In genomic region chr21:35705888-35706287, GRCh38 we compare ENCODE assay signal across 25 cellular contexts.
"Had no signal": no experiment of that assay in that cellular context is flagged by ENCODE, and none has a peak within 500 bp of the region (broad histone marks: within the 10 kb centered on the region; RNA-seq: fewer than 3 reads in every experiment).

No MANE protein-coding gene starts in this region.

- H3K9me3 ChIP-seq: left ventricle myocardium inferior, neutrophil, right atrium auricular region, stomach, testis, thyroid gland, transverse colon, upper lobe of left lung, vagina had no signal

- ATAC-seq: natural killer cell; sciatic nerve; stimulated activated naive B cell treated with anti-CD40 and anti-IgM and Interleukin-4, amounts not matched to agents 10 μg/mL and 1 μg/mL and 100 μg/mL, for 72 hours; stimulated activated naive CD8-positive, alpha-beta T cell treated with anti-CD3 and anti-CD28 coated beads, Interleukin-15, Interleukin-2, amounts not matched to agents 100 U/mL and 50 U/mL, for 24 hours had no signal

- H3K4me1 ChIP-seq: left ventricle myocardium inferior, neural progenitor cell, right atrium auricular region, stomach, testis, thyroid gland, transverse colon, upper lobe of left lung, vagina had no signal

- DNase-seq: islet precursor cell; left ventricle myocardium inferior; mesendoderm; naive B cell; natural killer cell; nephron progenitor cell; occipital lobe; stimulated activated CD4-positive, alpha-beta T cell treated with anti-CD3 and anti-CD28 coated beads, Interleukin-12 subunit alpha, Interleukin-12 subunit beta, amount 100 ng/mL, for 4 hours; stimulated activated CD4-positive, alpha-beta T cell treated with anti-CD3 and anti-CD28 coated beads, Interleukin-15, amount 100 ng/mL, for 24 hours; stimulated activated CD4-positive, alpha-beta T cell treated with anti-CD3 and anti-CD28 coated beads, Interleukin-2, amount 100 ng/mL, for 24 hours; stimulated activated CD4-positive, alpha-beta T cell treated with anti-CD3 and anti-CD28 coated beads, Interleukin-4, amount 100 ng/mL, for 1 hour; stimulated activated naive B cell treated with anti-CD40 and anti-IgM and Interleukin-4, amounts not matched to agents 10 μg/mL and 1 μg/mL and 100 μg/mL, for 72 hours; stimulated activated naive CD8-positive, alpha-beta T cell treated with anti-CD3 and anti-CD28 coated beads, Interleukin-15, Interleukin-2, amounts not matched to agents 100 U/mL and 50 U/mL, for 24 hours; stomach; testis; thyroid gland; transverse colon; upper lobe of left lung had no signal

- H3K4me2 ChIP-seq: neural progenitor cell had no signal

- H3K27me3 ChIP-seq: neural progenitor cell, right atrium auricular region, testis, thyroid gland, upper lobe of left lung, vagina had no signal

- H3K36me3 ChIP-seq: left ventricle myocardium inferior, neural progenitor cell, neutrophil, right atrium auricular region, stomach, thyroid gland, transverse colon, upper lobe of left lung, vagina had no signal

- H3K4me3 ChIP-seq: left ventricle myocardium inferior, lung, neural progenitor cell, right atrium auricular region, skin epidermis, stomach, testis, thyroid gland, transverse colon, upper lobe of left lung, vagina had no signal

- H3K27ac ChIP-seq: left ventricle myocardium inferior, neural progenitor cell, neutrophil, right atrium auricular region, skin epidermis, stomach, testis, thyroid gland, transverse colon, upper lobe of left lung, vagina had no signal
